Comparison of ENCODE assay signal across 8 cellular contexts in the genomic region with DNA sequence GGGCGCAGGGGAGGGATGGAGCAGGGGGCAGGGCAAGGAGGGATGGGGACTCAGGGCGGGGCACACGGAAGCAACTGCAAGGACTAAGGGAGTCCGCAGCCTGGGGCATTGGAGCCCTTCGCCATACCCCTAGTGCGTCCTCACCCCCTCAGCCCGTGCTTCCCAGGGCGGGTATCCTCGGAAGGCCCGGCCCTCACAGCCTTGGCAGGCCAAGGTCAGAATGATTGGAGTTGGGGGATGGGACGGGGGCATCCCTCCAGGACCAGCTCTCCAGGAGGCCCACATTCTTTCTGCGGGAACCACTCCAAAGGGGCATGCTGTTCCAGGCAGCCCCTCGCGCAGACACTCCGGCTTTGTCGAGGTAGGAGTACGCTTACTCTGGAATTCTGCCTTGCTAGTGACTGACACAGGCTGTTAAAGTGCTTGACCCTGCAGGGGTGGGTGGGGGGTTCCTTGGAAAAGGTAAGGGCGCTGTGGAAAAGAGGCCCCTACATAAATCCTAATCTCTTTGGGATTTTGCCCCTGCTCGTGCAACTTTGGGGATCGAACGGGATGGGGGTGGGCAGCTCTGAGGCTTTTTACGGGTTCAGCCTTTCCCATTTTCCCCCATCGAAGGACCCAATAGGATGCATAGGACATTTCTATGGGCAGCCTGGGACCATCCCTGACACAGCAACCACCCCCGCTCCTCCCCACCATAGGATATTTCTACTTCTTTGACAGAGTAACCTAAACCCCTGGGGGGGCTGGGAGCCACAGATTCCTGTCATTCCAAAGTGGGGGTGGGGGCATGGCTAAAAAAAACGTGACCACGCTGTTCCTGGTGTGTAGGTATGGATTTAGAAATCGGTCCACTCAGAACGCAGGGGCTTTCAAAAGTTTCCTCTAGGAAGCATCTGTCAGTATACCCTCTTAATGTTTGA. TPM values are rescaled to one million over a fixed set of nuclear protein-coding genes. Genes with fewer than 3 reads are reported as not detected.
DNase-seq lines count a peak whose midpoint lies in the region; ATAC-seq and TF ChIP-seq lines count a peak whose summit lies in the region.

No MANE protein-coding gene starts in this region.

- no peak for ATAC-seq in esophagus mucosa

- H2AFZ ChIP-seq in OCI-LY7 (ENCODE audit: low read length) = peak overlapping the region; percentile 60; the same call in 1 of the 2 replicates
- H2AFZ ChIP-seq in fibroblast of lung (ENCODE audit: low read length) = peak overlapping the region; percentile 47

- H3K27ac ChIP-seq in OCI-LY7 (ENCODE audit: low read depth, low read length, poor library complexity, severe bottlenecking) = peak overlapping the region; percentile 50
- peak overlapping the region; percentile 59 for H3K27ac ChIP-seq in fibroblast of lung (ENCODE audit: insufficient read depth, low read length)

- H3K79me2 ChIP-seq in OCI-LY7 (ENCODE audit: insufficient read depth, low read depth, low read length) (peaks cover 42% of the 10 kb centered on the region), fibroblast of lung (ENCODE audit: control insufficient read depth, insufficient read depth, low read length) (peaks cover 54% of the 10 kb centered on the region)

- no peak for TF ChIP-seq CTCF in OCI-LY7 (conservative IDR thresholded peaks at IDR 0.05; ENCODE audit: low read length)
- TF ChIP-seq CTCF in fibroblast of lung (conservative IDR thresholded peaks at IDR 0.05 in 1 of 2, IDR thresholded peaks at IDR 0.05 in 1 of 2; ENCODE audit: low read depth in 1 of 2, low read length in 2 of 2) = no peak

- no peaks in the 10 kb centered on the region for H3K9me3 ChIP-seq in OCI-LY7 (ENCODE audit: low read length)
- H3K9me3 ChIP-seq in fibroblast of lung (ENCODE audit: control insufficient read depth, insufficient read depth, low read depth, low read length) = no peaks in the 10 kb centered on the region

- H3K4me1 ChIP-seq in OCI-LY7 (ENCODE audit: insufficient read depth, low read length, poor library complexity, severe bottlenecking) (peaks cover 22% of the 10 kb centered on the region), fibroblast of lung (ENCODE audit: control insufficient read depth, extremely low read depth, insufficient read depth, low read length) (peaks cover 9% of the 10 kb centered on the region)

- H3K4me2 ChIP-seq in OCI-LY7 (ENCODE audit: low read length) = peak overlapping the region; percentile 100
- H3K4me2 ChIP-seq in fibroblast of lung (ENCODE audit: extremely low read depth, insufficient read depth, low read length) = peak overlapping the region; percentile 92

- H3K4me3 ChIP-seq in GM08714 (ENCODE audit: low read length) (peak overlapping the region; percentile 73), OCI-LY7 (ENCODE audit: low read depth, low read length, poor library complexity, severe bottlenecking) (peak overlapping the region; percentile 100), fibroblast of lung (replicated peaks in 1 of 4; ENCODE audit: control extremely low read depth in 1 of 4, insufficient read depth in 1 of 4, low read depth in 3 of 4, low read length in 4 of 4) (peak overlapping the region; percentile 86 to 94 (median 87))

- CTCF ChIA-PET in OCI-LY7 (lab: Charles Lee; ENCODE audit: unreplicated experiment) = interaction anchor here (1.0 kb wide), 1 partner anchor 21 kb away, joined by 3 read pairs; no protein-coding TSS in a partner anchor

- no TSS peak for BruUV-seq in OCI-LY7 (replicated peaks; lab: Mats Ljungman, UMichigan)

- no peak for DNase-seq in OCI-LY7 (ENCODE audit: low spot score)
- DNase-seq in fibroblast of lung (ENCODE audit: low read depth in 2 of 2) = peak in 1 of 2 donors; percentile 19
- peak; percentile 79 for DNase-seq in retina
- no peak for DNase-seq in NCI-H69 (lab: John Stamatoyannopoulos, UW)
- DNase-seq in NCI-H82 treated with DMSO at 0.1 percent for 48 hours (lab: John Stamatoyannopoulos, UW; ENCODE audit: unreplicated experiment) = no peak
- DNase-seq in NCI-H446 treated with DMSO at 0.1 percent for 48 hours (lab: John Stamatoyannopoulos, UW) = no peak

- peaks cover 15% of the 10 kb centered on the region for H4K20me1 ChIP-seq in OCI-LY7 (ENCODE audit: insufficient read depth, low read length)
- no peaks in the 10 kb centered on the region for H4K20me1 ChIP-seq in fibroblast of lung (ENCODE audit: control insufficient read depth, extremely low read depth, insufficient read depth, low read length)

- intact Hi-C loops in OCI-LY7 (cut with micrococcal nuclease; ENCODE audit: unreplicated experiment) = loop anchor here (10.0 kb wide), 1 partner anchor 273 kb away; no protein-coding TSS in a partner anchor

- no peaks in the 10 kb centered on the region for H3K9me2 ChIP-seq in OCI-LY7 (ENCODE audit: insufficient read depth, low read length)

- POLR2A ChIA-PET in OCI-LY7 (lab: Charles Lee) = interaction anchor here (0.6 to 2.2 kb wide), 15 partner anchors 18 to 1804 kb away, joined by 3 to 13 read pairs (median 4); partner anchors contain the start of genes IBA57 and RNF187

- peaks cover 31% of the 10 kb centered on the region for H3K36me3 ChIP-seq in OCI-LY7 (ENCODE audit: insufficient read depth, low read length)
- peaks cover 7% of the 10 kb centered on the region for H3K36me3 ChIP-seq in fibroblast of lung (ENCODE audit: control insufficient read depth, insufficient read depth, low read length)

- no peaks in the 10 kb centered on the region for H3K27me3 ChIP-seq in fibroblast of lung (ENCODE audit: control insufficient read depth, insufficient read depth, low read length)

- H3K9ac ChIP-seq in fibroblast of lung (ENCODE audit: insufficient read depth, low read length) = peak overlapping the region; percentile 44

RNA-seq across cellular contexts. Expression of gene TRIM11, which starts 0.7 kb away (rescaled TPM):
- total RNA-seq in OCI-LY7 (2014; rRNA removed; shearing (Covaris generic)) = 26.7 and 30.0 TPM in 2 replicates
- total RNA-seq in OCI-LY7 (2022) (57.4 and 60.8 TPM in 2 replicates), fibroblast of lung (18.5 and 19.0 TPM in 2 replicates), esophagus mucosa (20.7 TPM)
- polyA plus RNA-seq in fibroblast of lung = 6.3 and 7.3 TPM in 2 replicates
- 9.5 and 12.6 TPM in 2 replicates for polyA plus RNA-seq in fibroblast of lung (2012)
- polyA minus RNA-seq in fibroblast of lung (ENCODE audit: low replicate concordance) = 10.4 and 15.6 TPM in 2 replicates

RNA-seq across cellular contexts. Expression of gene TRIM17, which starts 9.3 kb away (rescaled TPM):
- total RNA-seq in OCI-LY7 (2014; rRNA removed; shearing (Covaris generic)) = 0.13 TPM in 1 of 2 replicates, not detected in the other
- total RNA-seq in OCI-LY7 (2022) (not detected in 2 replicates), fibroblast of lung (0.17 and 0.26 TPM in 2 replicates), esophagus mucosa (1.3 TPM)
- polyA plus RNA-seq in fibroblast of lung = 0.07 and 0.12 TPM in 2 replicates
- 0.22 TPM in 2 replicates for polyA plus RNA-seq in fibroblast of lung (2012)
- not detected in 2 replicates for polyA minus RNA-seq in fibroblast of lung (ENCODE audit: low replicate concordance)
